In the genomic region with DNA sequence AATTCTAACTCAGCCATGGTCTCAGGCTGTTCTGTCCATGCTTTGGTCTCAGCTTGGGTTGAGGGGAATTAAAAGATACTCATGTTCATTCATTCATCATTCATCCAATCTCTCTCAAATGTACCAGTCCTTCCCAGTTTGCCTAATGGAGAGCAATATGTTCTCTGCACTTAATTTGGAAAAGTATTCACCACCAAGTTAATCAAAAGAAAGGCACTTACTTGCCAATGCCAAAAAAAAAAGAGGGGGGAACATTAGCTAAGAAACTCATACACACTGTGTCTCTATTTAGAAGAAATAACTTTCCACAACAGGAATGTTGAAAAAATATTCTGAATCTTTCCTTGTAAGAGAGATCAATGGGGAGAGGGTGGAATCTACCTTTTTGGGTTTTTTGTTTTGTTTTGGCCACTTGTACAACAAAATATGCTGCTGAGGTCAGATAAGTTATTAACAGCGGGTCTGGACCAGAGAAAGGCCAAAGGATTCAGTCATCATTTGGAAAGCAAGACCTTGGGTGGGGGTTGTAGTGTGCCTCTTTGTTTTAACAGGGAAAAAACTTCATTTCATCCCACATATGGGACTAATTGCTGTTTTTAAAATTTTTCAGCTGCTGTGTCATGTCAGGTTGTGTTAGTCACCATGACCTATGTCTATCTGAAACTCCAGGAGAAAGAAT, we compare ENCODE assay signal across 11 cellular contexts.
DNase-seq lines count a peak whose midpoint lies in the region; TF ChIP-seq lines count a peak whose summit lies in the region.
"Had no signal": no experiment of that assay in that cellular context is flagged by ENCODE, and none has a peak within 500 bp of the region (broad histone marks: within the 10 kb centered on the region; RNA-seq: fewer than 3 reads in every experiment).

No MANE protein-coding gene starts in this region.

- 55 to 61% methylated on average over 1 of the region's 1 CpG for WGBS in tibial nerve, 2 donors

- DNase-seq in HS-27A (ENCODE audit: low read depth), result peak; percentile 74
- DNase-seq in breast epithelium (ENCODE audit: low spot score in 2 of 2), result no peak
- DNase-seq in iris pigment epithelial cell (ENCODE audit: low read depth), result peak; percentile 91
- no peak for DNase-seq in tibial nerve (ENCODE audit: low spot score in 2 of 2)
- DNase-seq in NCI-H510A treated with DMSO at 0.1 percent for 48 hours (lab: John Stamatoyannopoulos, UW), result no peak
- no peak for DNase-seq in ureter (ENCODE audit: low spot score)
- DNase-seq in NCI-H187 treated with DMSO at 0.1 percent for 48 hours (lab: John Stamatoyannopoulos, UW), result no peak
- no peak for DNase-seq in activated CD8-positive, alpha-beta memory T cell treated with anti-CD3 and anti-CD28 coated beads, Interleukin-2, amount 50 U/mL, for 48 hours
- DNase-seq: kidney, NCI-H345, small intestine had no signal

- no peak for TF ChIP-seq CTCF in breast epithelium (IDR thresholded peaks at IDR 0.05)
- no peak for TF ChIP-seq CTCF in tibial nerve (IDR thresholded peaks at IDR 0.05)

- H3K4me1 ChIP-seq in breast epithelium, result no peaks in the 10 kb centered on the region
- peaks cover 0 to 22% (median 0%) of the 10 kb centered on the region in 4 donors for H3K4me1 ChIP-seq in tibial nerve

- no peak for TF ChIP-seq POLR2A in breast epithelium (IDR thresholded peaks at IDR 0.05)
- TF ChIP-seq POLR2A in tibial nerve (IDR thresholded peaks at IDR 0.05), result no peak

- H3K4me3 ChIP-seq in breast epithelium (no peak overlapping the region), tibial nerve (no peak overlapping the region)

- H3K27ac ChIP-seq in breast epithelium (peak overlapping the region; percentile 16 to 52), tibial nerve (peak overlapping the region in 3 of 4 donors; percentile 12 to 39 (median 32))

- H3K27me3 ChIP-seq in breast epithelium (no peaks in the 10 kb centered on the region), tibial nerve (no peaks in the 10 kb centered on the region)

- peak in 1 of 2 donors; percentile 32 for TF ChIP-seq EP300 in tibial nerve (IDR thresholded peaks at IDR 0.05)

- no peaks in the 10 kb centered on the region for H3K36me3 ChIP-seq in breast epithelium
- peaks cover 0 to 85% (median 5%) of the 10 kb centered on the region in 3 donors for H3K36me3 ChIP-seq in tibial nerve

- intact Hi-C loops in breast epithelium (cut with DNase I; ENCODE audit: low total_unique reads), result no loop called here

- no peaks in the 10 kb centered on the region for H3K9me3 ChIP-seq in breast epithelium
- no peaks in the 10 kb centered on the region for H3K9me3 ChIP-seq in tibial nerve

Comparison
In these comparisons a context has a peak if more than half of its experiments do, and no peak if none do; other contexts are left out.
1. DNase-seq: peak in HS-27A (single experiment) and iris pigment epithelial cell (single experiment); none in breast epithelium (0 of 2), tibial nerve (0 of 2), NCI-H510A treated with DMSO at 0.1 percent for 48 hours (single experiment), ureter (single experiment), NCI-H187 treated with DMSO at 0.1 percent for 48 hours (single experiment) and activated CD8-positive, alpha-beta memory T cell treated with anti-CD3 and anti-CD28 coated beads, Interleukin-2, amount 50 U/mL, for 48 hours (single experiment).